ENCODE assay signal across 15 cellular contexts in the genomic region with DNA sequence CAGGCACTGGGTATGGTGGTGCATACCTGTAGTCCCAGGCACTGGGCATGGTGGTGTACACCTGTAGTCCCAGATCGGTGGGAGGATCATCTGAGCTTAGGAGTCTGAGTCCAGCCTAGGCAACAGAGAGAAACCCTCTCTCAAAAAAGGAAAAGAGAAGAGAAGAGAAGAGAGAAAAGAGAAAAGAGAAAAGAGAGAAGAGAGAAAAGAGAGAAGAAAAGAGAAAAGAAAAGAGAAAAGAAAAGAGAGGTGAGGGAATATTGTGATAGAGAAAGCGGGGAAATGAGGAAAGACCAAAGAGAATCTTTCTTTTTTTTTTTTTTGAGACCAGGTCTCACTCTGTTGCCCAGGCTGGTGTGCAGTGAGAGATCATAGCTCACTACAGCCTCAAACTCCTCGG.
A peak's percentile ranks its signal among the peaks of the same experiment; 100 is the strongest.
DNase-seq lines count a peak whose midpoint lies in the region; ATAC-seq, FAIRE-seq and TF ChIP-seq lines count a peak whose summit lies in the region.
"Had no signal": no experiment of that assay in that cellular context is flagged by ENCODE, and none has a peak within 500 bp of the region (broad histone marks: within the 10 kb centered on the region; RNA-seq: fewer than 3 reads in every experiment).

No MANE protein-coding gene starts in this region.

- peak overlapping the region; percentile 29 for H3K27ac Mint-ChIP-seq in HFFc6
- H3K27ac Mint-ChIP-seq in dendritic cell treated with granulocyte-macrophage colony-stimulating factor and Interleukin-4, amounts not matched to agents 40 ng/mL and 50 ng/mL, for 4 days = peak overlapping the region; percentile 50
- H3K27ac Mint-ChIP-seq: GM23338 had no signal

- BruUV-seq in HepG2 (replicated peaks; lab: Mats Ljungman, UMichigan) = no TSS peak

- in situ Hi-C loops in HepG2 (cut with HindIII; ENCODE audit: extremely low pct_ligation_motif_present, low pct_unique_long_range_greater_than_20kb) = no loop called here

- no peaks in the 10 kb centered on the region for H4K20me1 ChIP-seq in HepG2 (ENCODE audit: insufficient read depth, low read length)

- H3K4me1 ChIP-seq in HepG2 (ENCODE audit: insufficient read depth, low read length) (no peaks in the 10 kb centered on the region), right lobe of liver (peaks cover 0 to 12% (median 5%) of the 10 kb centered on the region in 4 donors)
- H3K4me1 ChIP-seq: Caco-2 had no signal

- H3K27ac ChIP-seq in HepG2 (ENCODE audit: extremely low read length, insufficient read depth, low read length) (no peak overlapping the region), right lobe of liver (no peak overlapping the region)

- ATAC-seq in HepG2 (peak; percentile 40), right lobe of liver (no peak)
- ATAC-seq: A549, GM23338 had no signal

- no peak overlapping the region for H3K4me3 Mint-ChIP-seq in HFFc6
- no peak overlapping the region for H3K4me3 Mint-ChIP-seq in dendritic cell treated with granulocyte-macrophage colony-stimulating factor and Interleukin-4, amounts not matched to agents 40 ng/mL and 50 ng/mL, for 4 days
- H3K4me3 Mint-ChIP-seq: CD8-positive, alpha-beta memory T cell; GM23338 had no signal

- H3K4me2 ChIP-seq in HepG2 (ENCODE audit: low read depth, low read length) = no peak overlapping the region
- H3K4me2 ChIP-seq: A549, GM23338 had no signal

- DNase-seq in HepG2 (ENCODE audit: low spot score) (no peak), right lobe of liver (no peak), HFFc6 (no peak), GDM1 (lab: John Stamatoyannopoulos, UW) (no peak), C1 segment of cervical spinal cord (lab: John Stamatoyannopoulos, UW) (no peak), NCI-H82 treated with DMSO at 0.1 percent for 48 hours (lab: John Stamatoyannopoulos, UW; ENCODE audit: unreplicated experiment) (no peak)
- DNase-seq: Caco-2; CD8-positive, alpha-beta memory T cell; DMS 273 treated with DMSO at 0.1 percent for 48 hours; H7 had no signal

- POLR2A ChIA-PET in HepG2 (lab: Yijun Ruan, JAX) = interaction anchor here (0.8 kb wide), 1 partner anchor 129 kb away, joined by 4 read pairs; no protein-coding TSS in a partner anchor

- H3K27me3 ChIP-seq in HepG2 (ENCODE audit: control insufficient read depth in 1 of 2, insufficient read depth in 2 of 2, low read length in 2 of 2) (no peaks in the 10 kb centered on the region), right lobe of liver (no peaks in the 10 kb centered on the region)

- H3K36me3 ChIP-seq in HepG2 (replicated peaks in 1 of 2; ENCODE audit: control insufficient read depth in 1 of 2, insufficient read depth in 2 of 2, low read length in 2 of 2) = peaks cover 23 to 76% of the 10 kb centered on the region in 2 experiments
- no peaks in the 10 kb centered on the region for H3K36me3 ChIP-seq in right lobe of liver

- no peak for TF ChIP-seq RAD21 in HepG2 (CRISPR knock-in tag; IDR thresholded peaks at IDR 0.05)

- FAIRE-seq in HepG2 (lab: Jason Lieb, UNC) = no peak
- FAIRE-seq: A549, GM12891, HTR-8/SVneo had no signal

- peaks cover 19% of the 10 kb centered on the region for H3K36me3 Mint-ChIP-seq in HFFc6 (ENCODE audit: low read depth)
- peaks cover 70% of the 10 kb centered on the region for H3K36me3 Mint-ChIP-seq in dendritic cell treated with granulocyte-macrophage colony-stimulating factor and Interleukin-4, amounts not matched to agents 40 ng/mL and 50 ng/mL, for 4 days (ENCODE audit: low read depth)

- no peak overlapping the region for H2AFZ ChIP-seq in HepG2 (ENCODE audit: low read length)
- H2AFZ ChIP-seq: GM23338 had no signal

- no peaks in the 10 kb centered on the region for H3K9me3 Mint-ChIP-seq in HFFc6
- H3K9me3 Mint-ChIP-seq in dendritic cell treated with granulocyte-macrophage colony-stimulating factor and Interleukin-4, amounts not matched to agents 40 ng/mL and 50 ng/mL, for 4 days = no peaks in the 10 kb centered on the region
- H3K9me3 Mint-ChIP-seq: CD8-positive, alpha-beta memory T cell; GM23338 had no signal

- no peak for TF ChIP-seq POLR2A in HepG2 (IDR thresholded peaks at IDR 0.05; ENCODE audit: insufficient read depth in 1 of 2, low read depth in 2 of 2, low read length in 2 of 2)
- TF ChIP-seq POLR2A in right lobe of liver (IDR thresholded peaks at IDR 0.05) = no peak

- CTCF ChIA-PET in HepG2 (lab: Yijun Ruan, JAX; ENCODE audit: low intra/inter-chr PET ratio, low total read pairs) = no interaction called here

- peaks cover 19% of the 10 kb centered on the region for H3K4me1 Mint-ChIP-seq in HFFc6 (ENCODE audit: low read depth)
- peaks cover 19% of the 10 kb centered on the region for H3K4me1 Mint-ChIP-seq in dendritic cell treated with granulocyte-macrophage colony-stimulating factor and Interleukin-4, amounts not matched to agents 40 ng/mL and 50 ng/mL, for 4 days (ENCODE audit: low read depth)
- H3K4me1 Mint-ChIP-seq: CD8-positive, alpha-beta memory T cell had no signal

- H3K9me3 ChIP-seq in HepG2 (ENCODE audit: low read length) = no peaks in the 10 kb centered on the region
- no peaks in the 10 kb centered on the region for H3K9me3 ChIP-seq in right lobe of liver
- H3K9me3 ChIP-seq: A549, Caco-2 had no signal

- intact Hi-C loops in HepG2 (cut with micrococcal nuclease; ENCODE audit: unreplicated experiment) = no loop called here
- intact Hi-C loops in right lobe of liver (cut with DNase I) = loop anchor here (10.0 kb wide), 1 partner anchor 123 kb away; no protein-coding TSS in a partner anchor
- intact Hi-C loops in dendritic cell treated with granulocyte-macrophage colony-stimulating factor and Interleukin-4, amounts not matched to agents 40 ng/mL and 50 ng/mL, for 4 days (cut with micrococcal nuclease) = no loop called here

- TF ChIP-seq EP300 in HepG2 (IDR thresholded peaks at IDR 0.05; ENCODE audit: low read depth in 2 of 2, low read length in 2 of 2) = no peak
- no peak for TF ChIP-seq EP300 in HepG2 (CRISPR knock-in tag; IDR thresholded peaks at IDR 0.05; ENCODE audit: borderline replicate concordance)

- no peaks in the 10 kb centered on the region for H3K79me2 ChIP-seq in HepG2 (ENCODE audit: insufficient read depth, low read length)

- no peak overlapping the region for H3K9ac ChIP-seq in HepG2 (ENCODE audit: insufficient read depth, low read depth, low read length)

- WGBS in HepG2 (ENCODE audit: low lambda C conversion rate) = 97% methylated on average over 3 of the region's 3 CpGs
- 88% methylated on average over 3 of the region's 3 CpGs for WGBS in right lobe of liver (ENCODE audit: insufficient coverage, low coverage, low lambda C conversion rate, missing lambda C conversion rate)

- TF ChIP-seq CTCF in HepG2 (CRISPR knock-in tag; IDR thresholded peaks at IDR 0.05) = no peak
- no peak for TF ChIP-seq CTCF in right lobe of liver (IDR thresholded peaks at IDR 0.05)
- TF ChIP-seq CTCF in HFFc6 (IDR thresholded peaks at IDR 0.05) = no peak

- no peaks in the 10 kb centered on the region for H3K27me3 Mint-ChIP-seq in HFFc6 (ENCODE audit: insufficient read depth)
- no peaks in the 10 kb centered on the region for H3K27me3 Mint-ChIP-seq in dendritic cell treated with granulocyte-macrophage colony-stimulating factor and Interleukin-4, amounts not matched to agents 40 ng/mL and 50 ng/mL, for 4 days
- H3K27me3 Mint-ChIP-seq: CD8-positive, alpha-beta memory T cell had no signal

- H3K4me3 ChIP-seq in HepG2 (replicated peaks in 1 of 3; ENCODE audit: insufficient read depth in 1 of 3, low read depth in 2 of 3, low read length in 3 of 3) = no peak overlapping the region
- H3K4me3 ChIP-seq in right lobe of liver = no peak overlapping the region
- H3K4me3 ChIP-seq: A549, GM23338 had no signal

TF ChIP-seq in HepG2, 621 proteins besides CTCF, POLR2A, EP300 and RAD21:
- TF ChIP-seq SMC3 (IDR thresholded peaks at IDR 0.05; ENCODE audit: low read length) (no peak), ZFY (CRISPR knock-in tag; IDR thresholded peaks at IDR 0.05) (no peak), NFE2 (CRISPR knock-in tag; IDR thresholded peaks at IDR 0.05) (no peak)
- TF ChIP-seq, protein P1, sequence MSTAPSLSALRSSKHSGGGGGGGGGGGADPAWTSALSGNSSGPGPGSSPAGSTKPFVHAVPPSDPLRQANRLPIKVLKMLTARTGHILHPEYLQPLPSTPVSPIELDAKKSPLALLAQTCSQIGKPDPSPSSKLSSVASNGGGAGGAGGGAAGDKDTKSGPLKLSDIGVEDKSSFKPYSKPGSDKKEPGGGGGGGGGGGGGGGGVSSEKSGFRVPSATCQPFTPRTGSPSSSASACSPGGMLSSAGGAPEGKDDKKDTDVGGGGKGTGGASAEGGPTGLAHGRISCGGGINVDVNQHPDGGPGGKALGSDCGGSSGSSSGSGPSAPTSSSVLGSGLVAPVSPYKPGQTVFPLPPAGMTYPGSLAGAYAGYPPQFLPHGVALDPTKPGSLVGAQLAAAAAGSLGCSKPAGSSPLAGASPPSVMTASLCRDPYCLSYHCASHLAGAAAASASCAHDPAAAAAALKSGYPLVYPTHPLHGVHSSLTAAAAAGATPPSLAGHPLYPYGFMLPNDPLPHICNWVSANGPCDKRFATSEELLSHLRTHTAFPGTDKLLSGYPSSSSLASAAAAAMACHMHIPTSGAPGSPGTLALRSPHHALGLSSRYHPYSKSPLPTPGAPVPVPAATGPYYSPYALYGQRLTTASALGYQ (CRISPR knock-in tag; IDR thresholded peaks at IDR 0.05) = no peak
- TF ChIP-seq, protein P2, sequence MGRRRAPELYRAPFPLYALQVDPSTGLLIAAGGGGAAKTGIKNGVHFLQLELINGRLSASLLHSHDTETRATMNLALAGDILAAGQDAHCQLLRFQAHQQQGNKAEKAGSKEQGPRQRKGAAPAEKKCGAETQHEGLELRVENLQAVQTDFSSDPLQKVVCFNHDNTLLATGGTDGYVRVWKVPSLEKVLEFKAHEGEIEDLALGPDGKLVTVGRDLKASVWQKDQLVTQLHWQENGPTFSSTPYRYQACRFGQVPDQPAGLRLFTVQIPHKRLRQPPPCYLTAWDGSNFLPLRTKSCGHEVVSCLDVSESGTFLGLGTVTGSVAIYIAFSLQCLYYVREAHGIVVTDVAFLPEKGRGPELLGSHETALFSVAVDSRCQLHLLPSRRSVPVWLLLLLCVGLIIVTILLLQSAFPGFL (CRISPR knock-in tag; IDR thresholded peaks at IDR 0.05) = no peak

Comparison
In these comparisons a context has a peak if more than half of its experiments do, and no peak if none do; other contexts are left out.
1. intact Hi-C loops: an anchor here in right lobe of liver (10.0 kb wide); none called in HepG2 and dendritic cell treated with granulocyte-macrophage colony-stimulating factor and Interleukin-4, amounts not matched to agents 40 ng/mL and 50 ng/mL, for 4 days.